Comparison of ENCODE assay signal across 10 cellular contexts in genomic region chr4:41814565-41814964, GRCh38.
DNase-seq lines count a peak whose midpoint lies in the region; ATAC-seq and TF ChIP-seq lines count a peak whose summit lies in the region.
"Had no signal": no experiment of that assay in that cellular context is flagged by ENCODE, and none has a peak within 500 bp of the region (broad histone marks: within the 10 kb centered on the region; RNA-seq: fewer than 3 reads in every experiment).

No MANE protein-coding gene starts in this region.

- H3K27ac Mint-ChIP-seq in activated naive CD8-positive, alpha-beta T cell treated with anti-CD3 and anti-CD28 coated beads for 36 hours: no peak overlapping the region
- H3K27ac Mint-ChIP-seq: activated CD8-positive, alpha-beta memory T cell treated with anti-CD3 and anti-CD28 coated beads, Interleukin-2, amount 10 ng/mL, durations not matched to agents 7 days and 5 days had no signal

- H3K9me3 Mint-ChIP-seq in activated naive CD8-positive, alpha-beta T cell treated with anti-CD3 and anti-CD28 coated beads for 36 hours: no peaks in the 10 kb centered on the region

- ATAC-seq in HG03378 (IDR thresholded peaks at IDR 0.05; ENCODE audit: unreplicated experiment): no peak
- ATAC-seq: activated CD8-positive, alpha-beta memory T cell treated with anti-CD3 and anti-CD28 coated beads, Interleukin-2, amount 10 ng/mL, durations not matched to agents 7 days and 5 days had no signal

- H3K23ac ChIP-seq in mesendoderm (ENCODE audit: low read length): no peak overlapping the region

- H3K36me3 ChIP-seq in BE2C: no peaks in the 10 kb centered on the region
- H3K36me3 ChIP-seq in mesendoderm (ENCODE audit: control insufficient read depth, insufficient read depth, low read length): no peaks in the 10 kb centered on the region

- no peaks in the 10 kb centered on the region; the same call in 1 of the 2 replicates for H3K9me3 ChIP-seq in BE2C

- H3K56ac ChIP-seq in mesendoderm (ENCODE audit: low read length): no peak overlapping the region

- H3K18ac ChIP-seq in mesendoderm (ENCODE audit: low read length): no peak overlapping the region

- no peak overlapping the region for H2BK5ac ChIP-seq in mesendoderm (ENCODE audit: low read length)

- no peak overlapping the region for H2BK15ac ChIP-seq in mesendoderm (replicated peaks; ENCODE audit: low read depth)

- no peak overlapping the region for H4K5ac ChIP-seq in mesendoderm (ENCODE audit: low read length)

- H3K4me3 ChIP-seq in BE2C (ENCODE audit: low read depth, low read length) (no peak overlapping the region), epithelial cell of proximal tubule (ENCODE audit: low read depth, low read length) (no peak overlapping the region), mesendoderm (ENCODE audit: low read length) (no peak overlapping the region)
- H3K4me3 ChIP-seq: SK-N-MC had no signal

- no peak overlapping the region for H3K4me3 Mint-ChIP-seq in activated naive CD8-positive, alpha-beta T cell treated with anti-CD3 and anti-CD28 coated beads for 36 hours
- H3K4me3 Mint-ChIP-seq: activated CD8-positive, alpha-beta memory T cell treated with anti-CD3 and anti-CD28 coated beads, Interleukin-2, amount 10 ng/mL, durations not matched to agents 7 days and 5 days had no signal

- no peak overlapping the region for H3K4ac ChIP-seq in mesendoderm (ENCODE audit: low read depth, low read length)

- no peak overlapping the region for H3K4me2 ChIP-seq in mesendoderm (ENCODE audit: low read length)

- no peak overlapping the region for H3K27ac ChIP-seq in mesendoderm (ENCODE audit: low read depth, low read length)
- H3K27ac ChIP-seq: SK-N-MC had no signal

- no peak overlapping the region for H2BK120ac ChIP-seq in mesendoderm (ENCODE audit: low read depth, low read length)

- no peak overlapping the region for H2AK5ac ChIP-seq in mesendoderm (ENCODE audit: low read length)

- peaks cover 8% of the 10 kb centered on the region for H3K27me3 Mint-ChIP-seq in activated naive CD8-positive, alpha-beta T cell treated with anti-CD3 and anti-CD28 coated beads for 36 hours

- no peaks in the 10 kb centered on the region for H3K79me1 ChIP-seq in mesendoderm (ENCODE audit: low read length)

- H3K9ac ChIP-seq in mesendoderm (ENCODE audit: low read length): no peak overlapping the region

- no peak overlapping the region for H4K8ac ChIP-seq in mesendoderm (ENCODE audit: low read depth, low read length)

- no CpG with 5 or more reads among the region's 10 CpGs for WGBS in mesendoderm (ENCODE audit: extremely low coverage, insufficient coverage, low lambda C conversion rate)

- peak; percentile 32 for TF ChIP-seq CTCF in BE2C (IDR thresholded peaks at IDR 0.05; ENCODE audit: low read depth, low read length)
- peak; percentile 71 for TF ChIP-seq CTCF in epithelial cell of proximal tubule (conservative IDR thresholded peaks at IDR 0.05; ENCODE audit: low read depth, low read length)

- no peaks in the 10 kb centered on the region for H3K4me1 Mint-ChIP-seq in activated naive CD8-positive, alpha-beta T cell treated with anti-CD3 and anti-CD28 coated beads for 36 hours
- H3K4me1 Mint-ChIP-seq: activated CD8-positive, alpha-beta memory T cell treated with anti-CD3 and anti-CD28 coated beads, Interleukin-2, amount 10 ng/mL, durations not matched to agents 7 days and 5 days had no signal

- H3K4me1 ChIP-seq in BE2C: peaks cover 3% of the 10 kb centered on the region; the same call in 1 of the 2 replicates
- no peaks in the 10 kb centered on the region for H3K4me1 ChIP-seq in mesendoderm (ENCODE audit: control insufficient read depth, low read depth, low read length)

- in situ Hi-C loops in G401 (cut with HindIII; ENCODE audit: low sequenced_read_pairs): no loop called here

- no peaks in the 10 kb centered on the region for H3K36me3 Mint-ChIP-seq in activated naive CD8-positive, alpha-beta T cell treated with anti-CD3 and anti-CD28 coated beads for 36 hours
- H3K36me3 Mint-ChIP-seq: activated CD8-positive, alpha-beta memory T cell treated with anti-CD3 and anti-CD28 coated beads, Interleukin-2, amount 10 ng/mL, durations not matched to agents 7 days and 5 days had no signal

- DNase-seq in BE2C: peak; percentile 18
- DNase-seq in NCI-H82 (lab: John Stamatoyannopoulos, UW): peak; percentile 96
- DNase-seq in epithelial cell of proximal tubule (ENCODE audit: low read depth): no peak
- peak; percentile 70 for DNase-seq in mesendoderm
- DNase-seq in CD1c-positive myeloid dendritic cell (ENCODE audit: extremely low spot score): no peak
- DNase-seq in G401 (ENCODE audit: low spot score): no peak
- DNase-seq in activated naive CD8-positive, alpha-beta T cell treated with anti-CD3 and anti-CD28 coated beads for 36 hours: no peak
- DNase-seq: activated CD8-positive, alpha-beta memory T cell treated with anti-CD3 and anti-CD28 coated beads, Interleukin-2, amount 10 ng/mL, durations not matched to agents 7 days and 5 days had no signal

- H3K79me2 ChIP-seq in mesendoderm (ENCODE audit: control insufficient read depth, insufficient read depth, low read length): no peaks in the 10 kb centered on the region

- H3K27me3 ChIP-seq in BE2C: no peaks in the 10 kb centered on the region
- H3K27me3 ChIP-seq in mesendoderm (ENCODE audit: insufficient read depth, low read length, poor library complexity): no peaks in the 10 kb centered on the region

Comparison
In these comparisons a context has a peak if more than half of its experiments do, and no peak if none do; other contexts are left out.
1. DNase-seq: peak in BE2C (single experiment), NCI-H82 (single experiment) and mesendoderm (single experiment); none in epithelial cell of proximal tubule (single experiment), CD1c-positive myeloid dendritic cell (single experiment), G401 (single experiment) and activated naive CD8-positive, alpha-beta T cell treated with anti-CD3 and anti-CD28 coated beads for 36 hours (single experiment).